1 cellular context compared by ENCODE assay signal in the genomic region with DNA sequence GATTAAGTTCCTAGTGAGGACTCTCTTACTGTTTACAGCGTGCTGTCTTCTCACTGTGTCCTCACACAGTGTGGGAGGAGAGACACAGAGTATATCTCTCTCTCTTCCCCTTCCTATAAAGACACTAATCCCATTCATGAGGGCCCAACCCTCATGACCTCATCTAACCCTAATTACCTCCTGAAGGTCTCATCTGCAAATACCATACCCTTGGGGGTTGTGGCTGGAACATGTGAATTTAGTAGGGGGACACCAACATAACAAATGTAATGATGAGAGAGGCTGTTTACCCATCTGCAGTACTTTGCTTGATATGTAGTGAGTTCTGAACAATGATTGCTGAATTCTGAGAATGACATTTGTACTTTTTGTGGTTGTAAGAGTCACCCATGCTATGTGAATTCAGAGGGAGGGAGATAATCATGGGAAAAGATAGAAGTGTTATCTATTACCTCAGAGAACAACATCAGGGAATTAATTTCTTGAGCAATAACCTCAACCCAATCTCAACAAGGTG.
TF ChIP-seq lines count a peak whose summit lies in the region.

No MANE protein-coding gene starts in this region.

TF ChIP-seq in GM12878, 131 proteins besides CTCF, POLR2A, EP300 and RAD21:
- TF ChIP-seq NR2C2 (IDR thresholded peaks at IDR 0.05; ENCODE audit: borderline replicate concordance, control insufficient read depth, insufficient read length, low read depth) (no peak), MEF2B (IDR thresholded peaks at IDR 0.05; ENCODE audit: partially characterized antibody, poor library complexity, severe bottlenecking) (peak; percentile 37), PAX5 (IDR thresholded peaks at IDR 0.05; ENCODE audit: borderline replicate concordance, low read depth, low read length) (no peak), TBL1XR1 (IDR thresholded peaks at IDR 0.05; ENCODE audit: low read depth, low read length) (no peak), HDAC2 (IDR thresholded peaks at IDR 0.05) (no peak), ATF7 (IDR thresholded peaks at IDR 0.05; ENCODE audit: low read depth) (peak; percentile 56; the same call in 1 of the 2 replicates)
